ENCODE assay signal across 22 cellular contexts in the genomic region with DNA sequence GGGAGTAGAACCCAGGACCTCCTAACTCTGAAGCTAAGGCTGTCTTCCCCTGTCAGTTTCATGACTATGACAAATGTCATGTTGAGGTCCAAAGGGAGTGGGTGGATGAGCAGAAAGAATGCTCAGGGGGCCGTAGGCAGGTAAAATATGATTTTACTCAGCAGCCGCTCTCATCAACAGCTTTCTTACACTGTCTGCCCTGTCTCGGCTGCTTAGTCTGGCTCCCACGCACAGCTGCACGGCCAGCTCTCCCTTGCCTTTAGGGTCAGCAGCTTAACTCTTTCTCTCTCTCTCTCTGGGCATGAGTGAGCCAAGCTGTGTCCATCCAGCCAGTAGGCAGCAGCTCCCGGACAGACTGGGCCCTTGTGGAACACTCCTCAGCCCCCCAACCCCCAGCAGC.
"Had no signal": no experiment of that assay in that cellular context is flagged by ENCODE, and none has a peak within 500 bp of the region (broad histone marks: within the 10 kb centered on the region; RNA-seq: fewer than 3 reads in every experiment).

No MANE protein-coding gene starts in this region.

- H3K27me3 ChIP-seq: brain microvascular endothelial cell, cardiac muscle cell had no signal

- H3K4me2 ChIP-seq: PC-9 had no signal

- H3K36me3 ChIP-seq: brain microvascular endothelial cell, cardiac muscle cell had no signal

- H2AFZ ChIP-seq: PC-9 had no signal

- ATAC-seq: activated CD8-positive, alpha-beta memory T cell treated with anti-CD3 and anti-CD28 coated beads, Interleukin-2, amount 10 ng/mL, durations not matched to agents 7 days and 5 days; activated CD8-positive, alpha-beta T cell treated with anti-CD3 and anti-CD28 coated beads, Interleukin-2, amount 10 ng/mL, durations not matched to agents 7 days and 5 days; activated T-cell treated with anti-CD3 and anti-CD28 coated beads, Interleukin-2, amount 50 U/mL, for 4 hours; activated T-helper 17 cell treated with anti-CD3 and anti-CD28 coated beads, Interleukin-2, amount 50 U/mL, for 72 hours; WTC11 had no signal

- H3K4me3 ChIP-seq: cardiac muscle cell, PC-9 had no signal

- DNase-seq: activated CD4-positive, alpha-beta T cell treated with anti-CD3 and anti-CD28 coated beads for 48 hours; activated CD4-positive, alpha-beta T cell treated with anti-CD3 and anti-CD28 coated beads, Interleukin-2, amount 50 U/mL, for 4 hours; activated CD4-positive, CD25-positive, alpha-beta regulatory T cell treated with anti-CD3 and anti-CD28 coated beads, Interleukin-2, amount 50 U/mL, for 72 hours; activated CD8-positive, alpha-beta memory T cell treated with anti-CD3 and anti-CD28 coated beads, Interleukin-2, amount 10 ng/mL, durations not matched to agents 7 days and 5 days; activated CD8-positive, alpha-beta T cell treated with anti-CD3 and anti-CD28 coated beads, Interleukin-2, amount 10 ng/mL, durations not matched to agents 7 days and 5 days; activated gamma-delta T cell; activated naive CD4-positive, alpha-beta T cell treated with anti-CD3 and anti-CD28 coated beads, Interleukin-2, amount 10 ng/mL, durations not matched to agents 7 days and 5 days; activated naive CD8-positive, alpha-beta T cell treated with anti-CD3 and anti-CD28 coated beads for 36 hours; activated T-cell treated with anti-CD3 and anti-CD28 coated beads, Interleukin-2, amount 50 U/mL, for 4 hours; brain microvascular endothelial cell; Kasumi-1; NCI-H1105 treated with DMSO at 0.1 percent for 48 hours; NCI-H1436 treated with DMSO at 0.1 percent for 48 hours; NCI-H187 treated with DMSO at 0.1 percent for 48 hours; NCI-H2081 treated with DMSO at 0.1 percent for 48 hours; NCI-H446; NCI-H524; PC-9; SHP77 treated with DMSO at 0.1 percent for 48 hours had no signal

- H3K27ac ChIP-seq: brain microvascular endothelial cell, cardiac muscle cell, PC-9 had no signal
